Comparison of ENCODE assay signal across 20 cellular contexts in the genomic region with DNA sequence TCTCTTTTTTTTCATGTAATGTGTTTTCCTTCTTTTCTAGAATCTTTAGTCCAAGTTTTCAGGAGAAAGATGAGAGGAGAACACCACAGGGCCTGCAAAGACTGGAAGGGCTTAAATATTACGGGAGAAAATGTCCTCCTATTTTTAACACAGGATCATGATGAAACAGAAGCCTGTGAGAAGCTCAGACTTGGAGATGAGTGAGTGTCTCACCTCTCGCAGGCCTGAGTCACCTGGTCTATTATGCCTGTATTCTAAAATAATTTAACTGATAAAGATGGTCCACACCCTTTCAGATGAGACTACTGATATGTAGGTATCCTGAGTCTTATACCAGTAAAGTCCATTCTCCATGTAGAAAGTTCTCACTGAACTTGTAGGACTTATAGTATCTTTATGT.
DNase-seq lines count a peak whose midpoint lies in the region; ATAC-seq and TF ChIP-seq lines count a peak whose summit lies in the region.
"Had no signal": no experiment of that assay in that cellular context is flagged by ENCODE, and none has a peak within 500 bp of the region (broad histone marks: within the 10 kb centered on the region; RNA-seq: fewer than 3 reads in every experiment).

No MANE protein-coding gene starts in this region.

- H3K9me2 ChIP-seq in MM.1S (replicated peaks; ENCODE audit: insufficient read depth, low read length), result no peaks in the 10 kb centered on the region

- H3K27ac ChIP-seq in mammary epithelial cell (ENCODE audit: insufficient read depth, low read depth, low read length) (no peak overlapping the region), foreskin keratinocyte (peak overlapping the region; percentile 25), smooth muscle cell (ENCODE audit: low read depth) (peak overlapping the region; percentile 55), coronary artery (no peak overlapping the region), MM.1S (ENCODE audit: low read length) (no peak overlapping the region)
- H3K27ac ChIP-seq: 22Rv1, BLaER1, C4-2B, GM23248 had no signal

- H3K9me3 ChIP-seq in mammary epithelial cell (replicated peaks; ENCODE audit: insufficient read depth, low read length) (no peaks in the 10 kb centered on the region), smooth muscle cell (replicated peaks; ENCODE audit: low read depth) (no peaks in the 10 kb centered on the region), MM.1S (replicated peaks; ENCODE audit: insufficient read depth, low read length) (no peaks in the 10 kb centered on the region)
- H3K9me3 ChIP-seq: BLaER1, Caco-2 had no signal

- no peak overlapping the region for H3K9ac ChIP-seq in mammary epithelial cell (ENCODE audit: insufficient read depth, low read length)
- no peak overlapping the region for H3K9ac ChIP-seq in smooth muscle cell (ENCODE audit: low read depth)
- no peak overlapping the region for H3K9ac ChIP-seq in MM.1S (ENCODE audit: low read length)
- H3K9ac ChIP-seq: BLaER1, GM23248 had no signal

- no TSS peak for BruUV-seq in mammary epithelial cell (replicated peaks; lab: Mats Ljungman, UMichigan)
- no TSS peak for BruUV-seq in MCF 10A (replicated peaks; lab: Mats Ljungman, UMichigan)

- no peaks in the 10 kb centered on the region for H3K36me3 ChIP-seq in mammary epithelial cell (ENCODE audit: insufficient read depth, low read length)
- H3K36me3 ChIP-seq in smooth muscle cell (ENCODE audit: low read depth), result no peaks in the 10 kb centered on the region
- no peaks in the 10 kb centered on the region for H3K36me3 ChIP-seq in MM.1S (replicated peaks; ENCODE audit: insufficient read depth, low read length)
- H3K36me3 ChIP-seq: BLaER1 had no signal

- in situ Hi-C loops in mammary epithelial cell (cut with MboI; ENCODE audit: low sequenced_read_pairs in 2 of 2), result no loop called here

- H4K20me1 ChIP-seq in mammary epithelial cell (ENCODE audit: insufficient read depth, low read length) (no peaks in the 10 kb centered on the region), smooth muscle cell (ENCODE audit: low read depth) (no peaks in the 10 kb centered on the region), MM.1S (ENCODE audit: insufficient read depth, low read length) (no peaks in the 10 kb centered on the region)
- H4K20me1 ChIP-seq: BLaER1 had no signal

- dilution Hi-C loops in mammary epithelial cell (cut with HindIII; ENCODE audit: low sequenced_read_pairs), result no loop called here

- H3K4me2 ChIP-seq in mammary epithelial cell (ENCODE audit: insufficient read depth, low read depth, low read length), result no peak overlapping the region
- no peak overlapping the region for H3K4me2 ChIP-seq in smooth muscle cell
- H3K4me2 ChIP-seq in MM.1S (ENCODE audit: low read depth, low read length), result no peak overlapping the region
- H3K4me2 ChIP-seq: BLaER1 had no signal

- H3K27me3 Mint-ChIP-seq in MCF 10A (ENCODE audit: insufficient read depth, unreplicated experiment), result no peaks in the 10 kb centered on the region
- H3K27me3 Mint-ChIP-seq: B cell; CD4-positive, CD25-positive, alpha-beta regulatory T cell had no signal

- no peaks in the 10 kb centered on the region for H3K9me3 Mint-ChIP-seq in MCF 10A (ENCODE audit: unreplicated experiment)
- H3K9me3 Mint-ChIP-seq: CD4-positive, CD25-positive, alpha-beta regulatory T cell; CD8-positive, alpha-beta T cell; H9 had no signal

- intact Hi-C loops in mammary epithelial cell (cut with micrococcal nuclease), result loop anchor here (10.0 kb wide), 1 partner anchor 146 kb away; a partner anchor contains a TSS
- intact Hi-C loops in MCF 10A (cut with micrococcal nuclease), result no loop called here

- POLR2A ChIA-PET in MCF 10A (lab: Yijun Ruan, JAX), result no interaction called here

- no peak overlapping the region for H3K4me3 Mint-ChIP-seq in MCF 10A (ENCODE audit: unreplicated experiment)
- H3K4me3 Mint-ChIP-seq: B cell; CD4-positive, CD25-positive, alpha-beta regulatory T cell; CD8-positive, alpha-beta T cell; H9 had no signal

- H3K79me2 ChIP-seq in mammary epithelial cell (ENCODE audit: insufficient read depth, low read length) (no peaks in the 10 kb centered on the region), smooth muscle cell (ENCODE audit: low read depth) (no peaks in the 10 kb centered on the region), MM.1S (ENCODE audit: low read length) (no peaks in the 10 kb centered on the region)

- CTCF ChIA-PET in mammary epithelial cell (lab: Charles Lee; ENCODE audit: low non-redundant PET) (no interaction called here), MCF 10A (lab: Yijun Ruan, JAX) (no interaction called here)

- DNase-seq in mammary epithelial cell (peak; percentile 12), MCF 10A (ENCODE audit: unreplicated experiment) (no peak), foreskin keratinocyte (peak in 1 of 2 donors; percentile 39), smooth muscle cell (lab: John Stamatoyannopoulos, UW; ENCODE audit: unreplicated experiment) (no peak), coronary artery (ENCODE audit: low spot score) (no peak), MM.1S (no peak), DMS53 treated with DMSO at 0.1 percent for 48 hours (lab: John Stamatoyannopoulos, UW; ENCODE audit: unreplicated experiment) (no peak)
- DNase-seq: Caco-2; CD4-positive, CD25-positive, alpha-beta regulatory T cell; CD8-positive, alpha-beta T cell; DMS 273 treated with DMSO at 0.1 percent for 48 hours; DMS79 treated with DMSO at 0.1 percent for 48 hours; GF-D8; GM23248; H9 had no signal

- H3K4me3 ChIP-seq in mammary epithelial cell (replicated peaks in 1 of 3; ENCODE audit: insufficient read depth in 1 of 3, low read depth in 2 of 3, low read length in 3 of 3), result no peak overlapping the region
- no peak overlapping the region for H3K4me3 ChIP-seq in smooth muscle cell
- H3K4me3 ChIP-seq in coronary artery, result no peak overlapping the region
- no peak overlapping the region for H3K4me3 ChIP-seq in MM.1S (ENCODE audit: low read length)
- H3K4me3 ChIP-seq: BLaER1, GM23248 had no signal

- H3K4me1 ChIP-seq in mammary epithelial cell (ENCODE audit: insufficient read depth, low read length) (peaks cover 8% of the 10 kb centered on the region), foreskin keratinocyte (peaks cover 11% of the 10 kb centered on the region), smooth muscle cell (ENCODE audit: low read depth) (no peaks in the 10 kb centered on the region), MM.1S (ENCODE audit: low read length) (no peaks in the 10 kb centered on the region)
- H3K4me1 ChIP-seq: BLaER1, Caco-2 had no signal

- peak; percentile 81 for ATAC-seq in foreskin keratinocyte
- ATAC-seq: CD8-positive, alpha-beta T cell; HCT116 had no signal

- H3K36me3 Mint-ChIP-seq in MCF 10A (ENCODE audit: insufficient read depth, unreplicated experiment), result peaks cover 6% of the 10 kb centered on the region

- no peaks in the 10 kb centered on the region for H3F3A ChIP-seq in smooth muscle cell (ENCODE audit: low read depth)
- no peaks in the 10 kb centered on the region for H3F3A ChIP-seq in MM.1S (ENCODE audit: insufficient read depth, low read length)

- WGBS in mammary epithelial cell (ENCODE audit: low coverage, missing lambda C conversion rate), result 85% methylated on average over 2 of the region's 2 CpGs
- WGBS in smooth muscle cell (ENCODE audit: low lambda C conversion rate), result 75% methylated on average over 2 of the region's 2 CpGs

- H2AFZ ChIP-seq in mammary epithelial cell (ENCODE audit: low read depth, low read length) (no peak overlapping the region), smooth muscle cell (ENCODE audit: low read depth) (no peak overlapping the region), MM.1S (ENCODE audit: low read length) (no peak overlapping the region)
- H2AFZ ChIP-seq: GM23248 had no signal

- H3K27me3 ChIP-seq in mammary epithelial cell (ENCODE audit: insufficient read depth, low read length) (no peaks in the 10 kb centered on the region), foreskin keratinocyte (no peaks in the 10 kb centered on the region), smooth muscle cell (ENCODE audit: low read depth) (peaks cover 23% of the 10 kb centered on the region), MM.1S (replicated peaks; ENCODE audit: insufficient read depth, low read length) (no peaks in the 10 kb centered on the region)
- H3K27me3 ChIP-seq: BLaER1 had no signal

- TF ChIP-seq CTCF in mammary epithelial cell (conservative IDR thresholded peaks at IDR 0.05 in 1 of 2, IDR thresholded peaks at IDR 0.05 in 1 of 2; ENCODE audit: extremely low read depth in 1 of 2, insufficient read depth in 1 of 2, low read depth in 1 of 2, low read length in 2 of 2) (no peak), MCF 10A (IDR thresholded peaks at IDR 0.05; ENCODE audit: unreplicated experiment) (no peak), foreskin keratinocyte (conservative IDR thresholded peaks at IDR 0.05) (no peak), smooth muscle cell (IDR thresholded peaks at IDR 0.05; ENCODE audit: borderline replicate concordance, insufficient read depth, poor library complexity, severe bottlenecking) (no peak), coronary artery (IDR thresholded peaks at IDR 0.05) (no peak), MM.1S (IDR thresholded peaks at IDR 0.05; ENCODE audit: low read length) (no peak)

- H3K4me1 Mint-ChIP-seq in MCF 10A (ENCODE audit: insufficient read depth, unreplicated experiment), result no peaks in the 10 kb centered on the region

- H3K27ac Mint-ChIP-seq in MCF 10A (ENCODE audit: low read depth, unreplicated experiment), result no peak overlapping the region
- H3K27ac Mint-ChIP-seq: B cell; CD8-positive, alpha-beta T cell had no signal

Comparison
In these comparisons a context has a peak if more than half of its experiments do, and no peak if none do; other contexts are left out.
1. H3K27ac ChIP-seq: peak in foreskin keratinocyte (single experiment) and smooth muscle cell (single experiment); none in mammary epithelial cell (single experiment), coronary artery (0 of 2) and MM.1S (single experiment).